ENCODE assay signal across 9 cellular contexts in the genomic region with DNA sequence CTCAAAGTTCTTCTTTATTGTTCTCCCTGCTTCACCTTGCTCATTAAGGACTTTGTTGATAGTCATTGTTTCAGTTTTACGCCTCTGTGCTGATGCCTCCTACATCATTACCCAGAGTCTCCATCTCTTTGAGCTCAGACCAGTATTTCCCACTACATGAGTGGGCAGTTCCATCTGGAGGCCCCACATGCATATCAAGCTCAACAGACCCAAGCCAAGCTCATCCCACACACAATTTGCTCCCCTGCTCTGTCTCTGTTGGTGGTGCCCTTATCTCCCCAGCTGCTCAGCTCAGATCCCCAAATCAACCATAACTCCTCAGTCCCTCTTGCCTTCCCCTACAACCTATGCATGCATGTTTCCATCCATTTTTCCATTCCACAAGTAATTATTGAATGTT.
"Had no signal": no experiment of that assay in that cellular context is flagged by ENCODE, and none has a peak within 500 bp of the region (broad histone marks: within the 10 kb centered on the region; RNA-seq: fewer than 3 reads in every experiment).

No MANE protein-coding gene starts in this region.

- ATAC-seq: HCT116, HepG2 had no signal

- H3K4me3 Mint-ChIP-seq: IgD-negative memory B cell had no signal

- H3K27me3 Mint-ChIP-seq: IgD-negative memory B cell had no signal

- H3K27ac ChIP-seq: GM23248, HL-60 had no signal

- DNase-seq: GM23248, GOT3, H7, KG1 had no signal

- H3K4me1 Mint-ChIP-seq: IgD-negative memory B cell had no signal

- H3K9me3 Mint-ChIP-seq: IgD-negative memory B cell had no signal

- H3K36me3 ChIP-seq: HAP-1 had no signal

- H3K4me1 ChIP-seq: HAP-1 had no signal

- H3K9me3 ChIP-seq: HAP-1 had no signal

- H3K27ac Mint-ChIP-seq: IgD-negative memory B cell had no signal

- FAIRE-seq: HepG2 had no signal

- H3K4me3 ChIP-seq: GM23248, HAP-1 had no signal

- H3K9ac ChIP-seq: GM23248 had no signal

- H3K36me3 Mint-ChIP-seq: IgD-negative memory B cell had no signal

- H2AFZ ChIP-seq: GM23248 had no signal
